27 cellular contexts compared by ENCODE assay signal in genomic region chr10:34850558-34850957, GRCh38.
"Had no signal": no experiment of that assay in that cellular context is flagged by ENCODE, and none has a peak within 500 bp of the region (broad histone marks: within the 10 kb centered on the region; RNA-seq: fewer than 3 reads in every experiment).

No MANE protein-coding gene starts in this region.

- DNase-seq: islet precursor cell; left ventricle myocardium inferior; mesendoderm; naive B cell; natural killer cell; nephron progenitor cell; occipital lobe; ovary; retina; right cardiac atrium; sigmoid colon; small intestine; spleen; stimulated activated CD4-positive, alpha-beta T cell treated with anti-CD3 and anti-CD28 coated beads, Interleukin-4, amount 100 ng/mL, for 24 hours; stimulated activated naive CD4-positive, alpha-beta T cell; tibial artery; trophoblast cell; upper lobe of right lung had no signal

- H3K27me3 ChIP-seq: hepatocyte, neural progenitor cell, neutrophil, ovary, sigmoid colon, spleen, suprapubic skin, tibial artery, upper lobe of right lung had no signal

- H3K4me3 ChIP-seq: hepatocyte, left ventricle myocardium inferior, lung, neural progenitor cell, ovary, prostate gland, sigmoid colon, spleen, suprapubic skin, thoracic aorta, tibial artery, upper lobe of right lung had no signal

- H3K4me1 ChIP-seq: prostate gland, spleen, tibial artery, upper lobe of right lung had no signal

- H3K4me2 ChIP-seq: hepatocyte, neural progenitor cell had no signal

- H3K9me3 ChIP-seq: left ventricle myocardium inferior, neutrophil, ovary, prostate gland, sigmoid colon, spleen, suprapubic skin, thoracic aorta, tibial artery, upper lobe of right lung had no signal

- ATAC-seq: natural killer cell; right cardiac atrium; stimulated activated effector memory CD8-positive, alpha-beta T cell treated with anti-CD3 and anti-CD28 coated beads, Interleukin-12 subunit alpha, Interleukin-12 subunit beta, amount 100 ng/mL, for 72 hours; upper lobe of right lung had no signal

- H3K9ac ChIP-seq: neural progenitor cell had no signal

- FAIRE-seq: small intestine, urothelium cell line had no signal

- H3K36me3 ChIP-seq: left ventricle myocardium inferior, neural progenitor cell, neutrophil, ovary, prostate gland, sigmoid colon, spleen, suprapubic skin, thoracic aorta, tibial artery, upper lobe of right lung had no signal

- H2AFZ ChIP-seq: hepatocyte, neural progenitor cell had no signal

- H3K27ac ChIP-seq: hepatocyte, left ventricle myocardium inferior, neural progenitor cell, neutrophil, ovary, prostate gland, sigmoid colon, spleen, suprapubic skin, thoracic aorta, tibial artery, upper lobe of right lung had no signal

- H3K79me2 ChIP-seq: hepatocyte had no signal
